In the genomic region with DNA sequence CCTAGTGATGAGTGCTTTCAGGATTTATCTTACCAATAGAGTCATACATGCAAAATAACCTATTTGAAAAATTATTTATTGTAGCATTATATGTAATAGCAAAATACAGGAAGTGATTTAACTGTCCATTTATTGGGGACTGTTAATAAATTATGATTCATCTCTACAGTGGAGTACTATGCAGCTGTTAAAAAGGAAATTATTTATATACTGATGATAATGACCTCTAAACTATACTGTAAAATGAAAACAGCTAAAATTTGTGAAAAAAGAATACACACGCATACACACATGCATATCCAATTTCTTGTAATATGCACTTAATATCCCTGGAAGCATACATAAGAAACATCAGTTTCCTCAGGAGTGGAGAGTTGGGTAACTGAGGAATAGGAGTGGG, we compare ENCODE assay signal across 11 cellular contexts.
"Had no signal": no experiment of that assay in that cellular context is flagged by ENCODE, and none has a peak within 500 bp of the region (broad histone marks: within the 10 kb centered on the region; RNA-seq: fewer than 3 reads in every experiment).

No MANE protein-coding gene starts in this region.

- H3K4me3 ChIP-seq: GM23248, GM23338, HAP-1 had no signal

- H3K4me2 ChIP-seq: GM23338 had no signal

- H3K9ac ChIP-seq: GM23248 had no signal

- FAIRE-seq: H1, H54 had no signal

- H2AFZ ChIP-seq: GM23248, GM23338 had no signal

- H3K36me3 ChIP-seq: HAP-1 had no signal

- ATAC-seq: GM23338, HCT116 had no signal

- H3K27ac ChIP-seq: GM23248 had no signal

- H3K4me1 ChIP-seq: HAP-1 had no signal

- DNase-seq: GM23248, GOT3, H7, H9, HCEC 1CT, HFFc6 had no signal

- H3K9me3 ChIP-seq: HAP-1 had no signal
